In genomic region chr16:28846080-28846932, GRCh38 we compare ENCODE assay signal across 1 cellular context.
TF ChIP-seq lines count a peak whose summit lies in the region.

TUFM (minus strand) TSS chr16:28846348; CDS start chr16:28846269, 79 bp downstream.

TF ChIP-seq in HepG2, 621 proteins besides CTCF, POLR2A, EP300 and RAD21 (continued from another document and continues in another):
- peak; percentile 73 for TF ChIP-seq HIC2 (CRISPR knock-in tag; IDR thresholded peaks at IDR 0.05; ENCODE audit: low read depth)
- peak; percentile 79 for TF ChIP-seq ZNF33B (CRISPR knock-in tag; IDR thresholded peaks at IDR 0.05)
- peak; percentile 83; the same call in 1 of the 2 replicates for TF ChIP-seq FOXK2 (IDR thresholded peaks at IDR 0.05)
- peak; percentile 77; the same call in 1 of the 2 replicates for TF ChIP-seq ZNF816 (CRISPR knock-in tag; IDR thresholded peaks at IDR 0.05; ENCODE audit: borderline replicate concordance)
- peak; percentile 80; the same call in 1 of the 2 replicates for TF ChIP-seq ZNF329 (CRISPR knock-in tag; IDR thresholded peaks at IDR 0.05; ENCODE audit: low read depth)
- TF ChIP-seq NR2F6 (IDR thresholded peaks at IDR 0.05), result peak; percentile 44; the same call in 1 of the 2 replicates
- peak; percentile 57 for TF ChIP-seq NR2F6 (CRISPR knock-in tag; IDR thresholded peaks at IDR 0.05)
- peak; percentile 84 for TF ChIP-seq CBFB (CRISPR knock-in tag; IDR thresholded peaks at IDR 0.05)
- TF ChIP-seq FOSL2 (CRISPR knock-in tag; IDR thresholded peaks at IDR 0.05), result peak; percentile 70; the same call in 1 of the 2 replicates
- TF ChIP-seq ZNF570 (CRISPR knock-in tag; IDR thresholded peaks at IDR 0.05; ENCODE audit: borderline replicate concordance), result no peak
- TF ChIP-seq KAT8 (CRISPR knock-in tag; IDR thresholded peaks at IDR 0.05), result peak; percentile 100
- TF ChIP-seq ZNF253 (CRISPR knock-in tag; IDR thresholded peaks at IDR 0.05; ENCODE audit: borderline replicate concordance), result no peak
- no peak for TF ChIP-seq BCLAF1 (IDR thresholded peaks at IDR 0.05)
- TF ChIP-seq ZNF441 (CRISPR knock-in tag; IDR thresholded peaks at IDR 0.05; ENCODE audit: borderline replicate concordance), result peak; percentile 99
- no peak for TF ChIP-seq GRHL1 (CRISPR knock-in tag; conservative IDR thresholded peaks at IDR 0.05)
- TF ChIP-seq ZNF280B (CRISPR knock-in tag; IDR thresholded peaks at IDR 0.05; ENCODE audit: borderline replicate concordance), result peak; percentile 33
- peak; percentile 55 for TF ChIP-seq STAG1 (CRISPR knock-in tag; IDR thresholded peaks at IDR 0.05)
- peak; percentile 75 for TF ChIP-seq ZNF547 (CRISPR knock-in tag; IDR thresholded peaks at IDR 0.05)
- no peak for TF ChIP-seq ZXDC (CRISPR knock-in tag; IDR thresholded peaks at IDR 0.05)
- TF ChIP-seq CSRNP2 (CRISPR knock-in tag; conservative IDR thresholded peaks at IDR 0.05; ENCODE audit: low read depth), result no peak
- TF ChIP-seq SMARCE1 (IDR thresholded peaks at IDR 0.05; ENCODE audit: borderline replicate concordance), result no peak
- peak; percentile 68; the same call in 1 of the 2 replicates for TF ChIP-seq HMGXB3 (CRISPR knock-in tag; IDR thresholded peaks at IDR 0.05; ENCODE audit: borderline replicate concordance)
- peak; percentile 88 for TF ChIP-seq ETV5 (CRISPR knock-in tag; IDR thresholded peaks at IDR 0.05; ENCODE audit: borderline replicate concordance)
- TF ChIP-seq TEF (CRISPR knock-in tag; IDR thresholded peaks at IDR 0.05), result 0 out of 2 replicates have a peak, but pooled peaks have one; percentile 23
- no peak for TF ChIP-seq KDM6A (CRISPR knock-in tag; IDR thresholded peaks at IDR 0.05; ENCODE audit: low read depth)
- peak; percentile 63; the same call in 1 of the 2 replicates for TF ChIP-seq RFX5 (IDR thresholded peaks at IDR 0.05; ENCODE audit: low read depth, low read length)
- TF ChIP-seq GLI4 (CRISPR knock-in tag; IDR thresholded peaks at IDR 0.05; ENCODE audit: borderline replicate concordance), result peak; percentile 74
- TF ChIP-seq ZFP36L2 (CRISPR knock-in tag; IDR thresholded peaks at IDR 0.05), result peak; percentile 46; the same call in 1 of the 2 replicates
- TF ChIP-seq ATF7 (IDR thresholded peaks at IDR 0.05), result peak; percentile 89
- TF ChIP-seq ATF7 (CRISPR knock-in tag; IDR thresholded peaks at IDR 0.05), result peak; percentile 94
- no peak; the same call in 1 of the 2 replicates for TF ChIP-seq ZBTB42 (CRISPR knock-in tag; IDR thresholded peaks at IDR 0.05)
- TF ChIP-seq IRX3 (CRISPR knock-in tag; IDR thresholded peaks at IDR 0.05; ENCODE audit: borderline replicate concordance, low read depth), result no peak
- no peak; the same call in none of the 2 replicates for TF ChIP-seq ZNF136 (CRISPR knock-in tag; IDR thresholded peaks at IDR 0.05; ENCODE audit: low read depth)
- peak; percentile 96 for TF ChIP-seq DR1 (CRISPR knock-in tag; IDR thresholded peaks at IDR 0.05)
- TF ChIP-seq SRSF9 (IDR thresholded peaks at IDR 0.05; ENCODE audit: borderline replicate concordance, insufficient read depth, low read depth, low read length, poor library complexity, severe bottlenecking), result no peak
- peak; percentile 98 for TF ChIP-seq THAP7 (CRISPR knock-in tag; IDR thresholded peaks at IDR 0.05)
- peak; percentile 86 for TF ChIP-seq ESRRA (CRISPR knock-in tag; IDR thresholded peaks at IDR 0.05; ENCODE audit: low read depth)
- peak; percentile 61 for TF ChIP-seq EEA1 (CRISPR knock-in tag; IDR thresholded peaks at IDR 0.05; ENCODE audit: borderline replicate concordance)
- peak; percentile 95 for TF ChIP-seq UBTF (CRISPR knock-in tag; IDR thresholded peaks at IDR 0.05)
